1 cellular context compared by ENCODE assay signal in genomic region chr9:122930933-122931850, GRCh38.
TF ChIP-seq lines count a peak whose summit lies in the region.

Gene ZBTB26, minus strand, starts transcription at chr9:122931512. Its CDS starts 11,578 bp downstream, at chr9:122919934.

TF ChIP-seq in WTC11, 78 proteins besides CTCF, POLR2A, EP300 and RAD21 (continued from another document and continues in another):
- TF ChIP-seq ZNF532 (CRISPR knock-in tag; IDR thresholded peaks at IDR 0.05; ENCODE audit: borderline replicate concordance) (no peak), ATF3 (CRISPR knock-in tag; conservative IDR thresholded peaks at IDR 0.05) (no peak), TEAD4 (CRISPR knock-in tag; IDR thresholded peaks at IDR 0.05) (0 out of 2 replicates have a peak, but pooled peaks have one; percentile 23), SP1 (CRISPR knock-in tag; conservative IDR thresholded peaks at IDR 0.05) (peak; percentile 77), MLX (CRISPR knock-in tag; IDR thresholded peaks at IDR 0.05) (no peak), CREB1 (CRISPR knock-in tag; IDR thresholded peaks at IDR 0.05) (no peak), FOXJ3 (CRISPR knock-in tag; IDR thresholded peaks at IDR 0.05; ENCODE audit: borderline replicate concordance) (no peak), ZNF219 (CRISPR knock-in tag; IDR thresholded peaks at IDR 0.05; ENCODE audit: borderline replicate concordance) (no peak), ATF6 (CRISPR knock-in tag; IDR thresholded peaks at IDR 0.05) (no peak), FOXP1 (CRISPR knock-in tag; IDR thresholded peaks at IDR 0.05; ENCODE audit: borderline replicate concordance) (no peak), E2F5 (CRISPR knock-in tag; IDR thresholded peaks at IDR 0.05) (no peak), ZNF512 (CRISPR knock-in tag; IDR thresholded peaks at IDR 0.05; ENCODE audit: borderline replicate concordance) (no peak), ZBTB21 (CRISPR knock-in tag; IDR thresholded peaks at IDR 0.05; ENCODE audit: borderline replicate concordance) (0 out of 2 replicates have a peak, but pooled peaks have one; percentile 37), ZSCAN18 (CRISPR knock-in tag; IDR thresholded peaks at IDR 0.05) (no peak), GTF2I (CRISPR knock-in tag; conservative IDR thresholded peaks at IDR 0.05) (no peak), KAT7 (CRISPR knock-in tag; IDR thresholded peaks at IDR 0.05; ENCODE audit: borderline replicate concordance) (peak; percentile 95), PRDM15 (CRISPR knock-in tag; IDR thresholded peaks at IDR 0.05) (no peak), ZNF121 (CRISPR knock-in tag; IDR thresholded peaks at IDR 0.05) (no peak), MXD4 (CRISPR knock-in tag; IDR thresholded peaks at IDR 0.05; ENCODE audit: borderline replicate concordance) (no peak), USF1 (CRISPR knock-in tag; IDR thresholded peaks at IDR 0.05) (peak; percentile 80), RELA (CRISPR knock-in tag; IDR thresholded peaks at IDR 0.05; ENCODE audit: borderline replicate concordance) (0 out of 2 replicates have a peak, but pooled peaks have one; percentile 17), HMGA2 (CRISPR knock-in tag; IDR thresholded peaks at IDR 0.05) (no peak), USF2 (CRISPR knock-in tag; IDR thresholded peaks at IDR 0.05) (peak; percentile 81), EMX1 (CRISPR knock-in tag; IDR thresholded peaks at IDR 0.05) (no peak), ZNF263 (CRISPR knock-in tag; IDR thresholded peaks at IDR 0.05; ENCODE audit: low read depth) (no peak), ESRRA (CRISPR knock-in tag; IDR thresholded peaks at IDR 0.05; ENCODE audit: borderline replicate concordance) (no peak), JUN (CRISPR knock-in tag; IDR thresholded peaks at IDR 0.05) (no peak), ATF1 (CRISPR knock-in tag; IDR thresholded peaks at IDR 0.05) (peak; percentile 47; the same call in 1 of the 2 replicates), ZNF425 (CRISPR knock-in tag; conservative IDR thresholded peaks at IDR 0.05) (no peak), NR3C1 (CRISPR knock-in tag; conservative IDR thresholded peaks at IDR 0.05; ENCODE audit: low read depth) (no peak), STAT6 (CRISPR knock-in tag; conservative IDR thresholded peaks at IDR 0.05; ENCODE audit: low read depth) (no peak), ZNF416 (CRISPR knock-in tag; IDR thresholded peaks at IDR 0.05) (no peak), ZNF232 (CRISPR knock-in tag; IDR thresholded peaks at IDR 0.05) (no peak), OVOL2 (CRISPR knock-in tag; IDR thresholded peaks at IDR 0.05; ENCODE audit: borderline replicate concordance) (no peak)
